Comparison of ENCODE assay signal across 23 cellular contexts in genomic region chr7:87325576-87326370, GRCh38.
"Had no signal": no experiment of that assay in that cellular context is flagged by ENCODE, and none has a peak within 500 bp of the region (broad histone marks: within the 10 kb centered on the region; RNA-seq: fewer than 3 reads in every experiment).

No MANE protein-coding gene starts in this region.

- H3K4me1 Mint-ChIP-seq: activated CD4-positive, alpha-beta T cell treated with anti-CD3 and anti-CD28 coated beads, Interleukin-2, amount 10 ng/mL, durations not matched to agents 7 days and 5 days; activated naive CD4-positive, alpha-beta T cell treated with anti-CD3 and anti-CD28 coated beads, Interleukin-2, amount 10 ng/mL, durations not matched to agents 7 days and 5 days; activated naive CD8-positive, alpha-beta T cell treated with anti-CD3 and anti-CD28 coated beads, Interleukin-2, amount 50 U/mL, for 24 hours; nephron progenitor cell had no signal

- H3K4me3 Mint-ChIP-seq: activated CD4-positive, alpha-beta T cell treated with anti-CD3 and anti-CD28 coated beads, Interleukin-2, amount 10 ng/mL, durations not matched to agents 7 days and 5 days; activated naive CD4-positive, alpha-beta T cell treated with anti-CD3 and anti-CD28 coated beads, Interleukin-2, amount 10 ng/mL, durations not matched to agents 7 days and 5 days; activated naive CD8-positive, alpha-beta T cell treated with anti-CD3 and anti-CD28 coated beads, Interleukin-2, amount 50 U/mL, for 24 hours; activated T-cell treated with anti-CD3 and anti-CD28 coated beads, Interleukin-2, amount 50 U/mL, for 4 hours; brain; nephron progenitor cell had no signal

- H3K36me3 ChIP-seq: upper lobe of right lung had no signal

- H3K27me3 Mint-ChIP-seq: activated CD4-positive, alpha-beta T cell treated with anti-CD3 and anti-CD28 coated beads, Interleukin-2, amount 10 ng/mL, durations not matched to agents 7 days and 5 days; activated naive CD4-positive, alpha-beta T cell treated with anti-CD3 and anti-CD28 coated beads, Interleukin-2, amount 10 ng/mL, durations not matched to agents 7 days and 5 days; activated naive CD8-positive, alpha-beta T cell treated with anti-CD3 and anti-CD28 coated beads, Interleukin-2, amount 50 U/mL, for 24 hours; brain had no signal

- H3K27ac Mint-ChIP-seq: activated CD4-positive, alpha-beta T cell treated with anti-CD3 and anti-CD28 coated beads, Interleukin-2, amount 10 ng/mL, durations not matched to agents 7 days and 5 days; activated naive CD4-positive, alpha-beta T cell treated with anti-CD3 and anti-CD28 coated beads, Interleukin-2, amount 10 ng/mL, durations not matched to agents 7 days and 5 days; activated naive CD8-positive, alpha-beta T cell treated with anti-CD3 and anti-CD28 coated beads, Interleukin-2, amount 50 U/mL, for 24 hours; brain; nephron progenitor cell had no signal

- H3K4me3 ChIP-seq: hepatocyte, spleen, upper lobe of right lung had no signal

- DNase-seq: activated CD4-positive, alpha-beta T cell treated with anti-CD3 and anti-CD28 coated beads, Interleukin-2, amount 10 ng/mL, durations not matched to agents 7 days and 5 days; activated CD8-positive, alpha-beta memory T cell treated with anti-CD3 and anti-CD28 coated beads, Interleukin-2, amount 50 U/mL, for 4 hours; activated effector memory CD4-positive, alpha-beta T cell treated with Interleukin-2 at 50 U/mL for 16 hours; activated naive CD4-positive, alpha-beta T cell treated with anti-CD3 and anti-CD28 coated beads, Interleukin-2, amount 10 ng/mL, durations not matched to agents 7 days and 5 days; activated naive CD8-positive, alpha-beta T cell treated with anti-CD3 and anti-CD28 coated beads, Interleukin-2, amount 50 U/mL, for 24 hours; activated T-cell treated with anti-CD3 and anti-CD28 coated beads, Interleukin-2, amount 50 U/mL, for 4 hours; anterior cingulate cortex; central memory CD4-positive, alpha-beta T cell; effector memory CD4-positive, alpha-beta T cell; foreskin fibroblast; islet precursor cell; mammary epithelial cell; midbrain; nephron progenitor cell; nucleus accumbens; retina; spleen; stimulated activated naive CD4-positive, alpha-beta T cell; T1000; upper lobe of right lung had no signal

- ATAC-seq: activated CD4-positive, CD25-positive, alpha-beta regulatory T cell treated with anti-CD3 and anti-CD28 coated beads, Interleukin-2, amount 50 U/mL, for 24 hours; activated naive CD8-positive, alpha-beta T cell treated with anti-CD3 and anti-CD28 coated beads, Interleukin-2, amount 50 U/mL, for 24 hours; activated T-cell treated with anti-CD3 and anti-CD28 coated beads, Interleukin-2, amount 50 U/mL, for 4 hours; upper lobe of right lung had no signal

- H3K27me3 ChIP-seq: hepatocyte, spleen, upper lobe of right lung had no signal
